13 cellular contexts compared by ENCODE assay signal in genomic region chr6:3363296-3364025, GRCh38.
A peak's percentile ranks its signal among the peaks of the same experiment; 100 is the strongest.
DNase-seq lines count a peak whose midpoint lies in the region; ATAC-seq and TF ChIP-seq lines count a peak whose summit lies in the region.
"Had no signal": no experiment of that assay in that cellular context is flagged by ENCODE, and none has a peak within 500 bp of the region (broad histone marks: within the 10 kb centered on the region; RNA-seq: fewer than 3 reads in every experiment).

No MANE protein-coding gene starts in this region.

- H3K4me1 ChIP-seq in foreskin keratinocyte (peaks cover 15% of the 10 kb centered on the region), stomach (peaks cover 8 to 30% (median 24%) of the 10 kb centered on the region in 4 donors)

- DNase-seq in activated CD4-positive, alpha-beta T cell treated with anti-CD3 and anti-CD28 coated beads for 48 hours = peak; percentile 17
- no peak for DNase-seq in activated CD4-positive, alpha-beta T cell treated with anti-CD3 and anti-CD28 coated beads, Interleukin-2, amount 50 U/mL, for 4 hours
- DNase-seq in NCI-H774 (lab: John Stamatoyannopoulos, UW) (peak; percentile 67), foreskin keratinocyte (peak in 1 of 2 donors; percentile 50), stomach (peak; percentile 93), natural killer cell (no peak), dermis blood vessel endothelial cell (no peak)
- DNase-seq: activated CD4-positive, alpha-beta T cell treated with anti-CD3 and anti-CD28 coated beads, Interleukin-2, amount 10 ng/mL, durations not matched to agents 7 days and 5 days; activated naive CD4-positive, alpha-beta T cell treated with Interleukin-2 at 50 U/mL for 16 hours; AML-193; NCI-H1092 had no signal

- peaks cover 0 to 9% of the 10 kb centered on the region in 2 donors for H3K27me3 Mint-ChIP-seq in natural killer cell (ENCODE audit: low read depth in 2 of 2)
- H3K27me3 Mint-ChIP-seq: activated CD4-positive, alpha-beta T cell treated with anti-CD3 and anti-CD28 coated beads, Interleukin-2, amount 10 ng/mL, durations not matched to agents 7 days and 5 days had no signal

- no peak for TF ChIP-seq POLR2A in stomach (IDR thresholded peaks at IDR 0.05)

- H3K27ac ChIP-seq in foreskin keratinocyte (no peak overlapping the region), stomach (peak overlapping the region; percentile 82 to 92 (median 87))
- H3K27ac ChIP-seq: thoracic aorta had no signal

- no peaks in the 10 kb centered on the region for H3K36me3 Mint-ChIP-seq in natural killer cell

- TF ChIP-seq CTCF in foreskin keratinocyte (conservative IDR thresholded peaks at IDR 0.05) (no peak), stomach (IDR thresholded peaks at IDR 0.05) (no peak), natural killer cell (IDR thresholded peaks at IDR 0.05) (no peak)

- no peaks in the 10 kb centered on the region for H3K9me3 Mint-ChIP-seq in natural killer cell
- H3K9me3 Mint-ChIP-seq: activated CD4-positive, alpha-beta T cell treated with anti-CD3 and anti-CD28 coated beads, Interleukin-2, amount 10 ng/mL, durations not matched to agents 7 days and 5 days had no signal

- H3K27me3 ChIP-seq in foreskin keratinocyte = peaks cover 6% of the 10 kb centered on the region
- H3K27me3 ChIP-seq in stomach = no peaks in the 10 kb centered on the region

- no peaks in the 10 kb centered on the region for H3K36me3 ChIP-seq in stomach
- H3K36me3 ChIP-seq: thoracic aorta had no signal

- ATAC-seq in foreskin keratinocyte = peak; percentile 81
- no peak for ATAC-seq in natural killer cell
- ATAC-seq in HG03457 (IDR thresholded peaks at IDR 0.05; ENCODE audit: unreplicated experiment) = no peak

- intact Hi-C loops in stomach (cut with DNase I; ENCODE audit: low total_unique reads) = no loop called here
- intact Hi-C loops in natural killer cell (cut with micrococcal nuclease) = no loop called here

- TF ChIP-seq EP300 in stomach (IDR thresholded peaks at IDR 0.05) = no peak

- H3K27ac Mint-ChIP-seq in natural killer cell = no peak overlapping the region
- H3K27ac Mint-ChIP-seq: activated CD4-positive, alpha-beta T cell treated with anti-CD3 and anti-CD28 coated beads, Interleukin-2, amount 10 ng/mL, durations not matched to agents 7 days and 5 days had no signal

- no peaks in the 10 kb centered on the region for H3K4me1 Mint-ChIP-seq in natural killer cell
- H3K4me1 Mint-ChIP-seq: activated CD4-positive, alpha-beta T cell treated with anti-CD3 and anti-CD28 coated beads, Interleukin-2, amount 10 ng/mL, durations not matched to agents 7 days and 5 days had no signal

- no peak overlapping the region for H3K4me3 Mint-ChIP-seq in natural killer cell
- H3K4me3 Mint-ChIP-seq: activated CD4-positive, alpha-beta T cell treated with anti-CD3 and anti-CD28 coated beads, Interleukin-2, amount 10 ng/mL, durations not matched to agents 7 days and 5 days had no signal

- no peaks in the 10 kb centered on the region for H3K9me3 ChIP-seq in stomach
- H3K9me3 ChIP-seq: thoracic aorta had no signal

- no peak overlapping the region for H3K4me3 ChIP-seq in stomach
- H3K4me3 ChIP-seq: thoracic aorta had no signal

- 25 to 62% (median 44%) methylated on average over 9 to 10 of the region's 10 CpGs for WGBS in stomach, 5 donors

Comparison
In these comparisons a context has a peak if more than half of its experiments do, and no peak if none do; other contexts are left out.
1. DNase-seq: peak in activated CD4-positive, alpha-beta T cell treated with anti-CD3 and anti-CD28 coated beads for 48 hours (single experiment), NCI-H774 (single experiment) and stomach (single experiment); none in activated CD4-positive, alpha-beta T cell treated with anti-CD3 and anti-CD28 coated beads, Interleukin-2, amount 50 U/mL, for 4 hours (0 of 2), natural killer cell (single experiment) and dermis blood vessel endothelial cell (single experiment).